ENCODE assay signal across 1 cellular context in genomic region chr6:125057392-125058246, GRCh38.
TF ChIP-seq lines count a peak whose summit lies in the region.

No MANE protein-coding gene starts in this region.

TF ChIP-seq in GM23338, 12 proteins besides CTCF, POLR2A, EP300 and RAD21 (continued from another document):
- TF ChIP-seq REST (IDR thresholded peaks at IDR 0.05; ENCODE audit: unreplicated experiment) (no peak), STAT1 (IDR thresholded peaks at IDR 0.05; ENCODE audit: unreplicated experiment) (no peak), NANOG (IDR thresholded peaks at IDR 0.05; ENCODE audit: borderline replicate concordance) (no peak), ZNF462 (CRISPR knock-in tag; IDR thresholded peaks at IDR 0.05) (no peak), ZNF114 (CRISPR knock-in tag; IDR thresholded peaks at IDR 0.05) (no peak), JUNB (IDR thresholded peaks at IDR 0.05; ENCODE audit: unreplicated experiment) (no peak)
